ENCODE assay signal across 12 cellular contexts in genomic region chr9:136899196-136899595, GRCh38. TPM values are rescaled to one million over a fixed set of nuclear protein-coding genes. Genes with fewer than 3 reads are reported as not detected.
DNase-seq lines count a peak whose midpoint lies in the region; ATAC-seq and TF ChIP-seq lines count a peak whose summit lies in the region.
"Had no signal": no experiment of that assay in that cellular context is flagged by ENCODE, and none has a peak within 500 bp of the region (broad histone marks: within the 10 kb centered on the region; RNA-seq: fewer than 3 reads in every experiment).

No MANE protein-coding gene starts in this region.

- TF ChIP-seq CTCF in RWPE1 (conservative IDR thresholded peaks at IDR 0.05; ENCODE audit: low read depth) (no peak), spleen (IDR thresholded peaks at IDR 0.05 in 8 of 11, conservative IDR thresholded peaks at IDR 0.05 in 3 of 11) (no peak)

- H3K9me3 ChIP-seq in spleen, result no peaks in the 10 kb centered on the region

- H3K36me3 Mint-ChIP-seq in activated CD4-positive, alpha-beta T cell treated with anti-CD3 and anti-CD28 coated beads, Interleukin-2, amount 10 ng/mL, durations not matched to agents 24 days and 14 days (ENCODE audit: low read depth), result peaks cover 56% of the 10 kb centered on the region

- POLR2A ChIA-PET in RWPE1 (lab: Yijun Ruan, JAX; ENCODE audit: low non-redundant PET), result no interaction called here

- DNase-seq in activated CD4-positive, alpha-beta T cell treated with anti-CD3 and anti-CD28 coated beads, Interleukin-2, amount 10 ng/mL, durations not matched to agents 24 days and 14 days, result no peak
- no peak for DNase-seq in activated CD4-positive, alpha-beta T cell treated with anti-CD3 and anti-CD28 coated beads, Interleukin-2, amount 50 U/mL, for 4 hours
- DNase-seq in RWPE1 (ENCODE audit: low spot score) (no peak), spleen (peak; percentile 68), T1000 (lab: John Stamatoyannopoulos, UW) (no peak), T-helper 9 cell (no peak)
- DNase-seq: ACHN; activated CD8-positive, alpha-beta memory T cell treated with anti-CD3 and anti-CD28 coated beads, Interleukin-2, amount 50 U/mL, for 48 hours; erythroblast; naive B cell had no signal

- ATAC-seq in GM21619 (IDR thresholded peaks at IDR 0.05; ENCODE audit: unreplicated experiment) (peak; percentile 42), GM18868 (IDR thresholded peaks at IDR 0.05; ENCODE audit: unreplicated experiment) (no peak)

- H3K36me3 ChIP-seq in spleen, result peaks cover 0 to 86% (median 32%) of the 10 kb centered on the region in 6 donors

- H3K4me3 ChIP-seq in spleen, result no peak overlapping the region

- intact Hi-C loops in activated CD4-positive, alpha-beta T cell treated with anti-CD3 and anti-CD28 coated beads, Interleukin-2, amount 10 ng/mL, durations not matched to agents 24 days and 14 days (cut with micrococcal nuclease), result no loop called here
- intact Hi-C loops in spleen (cut with DNase I; ENCODE audit: low total_unique reads), result no loop called here

- TF ChIP-seq POLR2A in spleen (IDR thresholded peaks at IDR 0.05), result no peak

- H3K4me1 ChIP-seq in spleen, result peaks cover 34 to 86% (median 52%) of the 10 kb centered on the region in 6 donors

- peak overlapping the region; percentile 4 for H3K27ac ChIP-seq in RWPE1
- peak overlapping the region in 4 of 8 donors; percentile 5 to 87 (median 56) for H3K27ac ChIP-seq in spleen

- H3K9me3 Mint-ChIP-seq in activated CD4-positive, alpha-beta T cell treated with anti-CD3 and anti-CD28 coated beads, Interleukin-2, amount 10 ng/mL, durations not matched to agents 24 days and 14 days, result no peaks in the 10 kb centered on the region
- H3K9me3 Mint-ChIP-seq: naive B cell had no signal

- CTCF ChIA-PET in RWPE1 (lab: Yijun Ruan, JAX), result interaction anchor here (0.9 kb wide), 1 partner anchor 45 kb away, joined by 4 read pairs; no protein-coding TSS in a partner anchor

- H3K27me3 ChIP-seq in spleen (replicated peaks in 1 of 7), result no peaks in the 10 kb centered on the region

- peaks cover 53% of the 10 kb centered on the region for H3K4me1 Mint-ChIP-seq in activated CD4-positive, alpha-beta T cell treated with anti-CD3 and anti-CD28 coated beads, Interleukin-2, amount 10 ng/mL, durations not matched to agents 24 days and 14 days

- H3K27me3 Mint-ChIP-seq in activated CD4-positive, alpha-beta T cell treated with anti-CD3 and anti-CD28 coated beads, Interleukin-2, amount 10 ng/mL, durations not matched to agents 24 days and 14 days, result no peaks in the 10 kb centered on the region
- H3K27me3 Mint-ChIP-seq: naive B cell had no signal

- 60 to 80% (median 73%) methylated on average over 9 of the region's 9 CpGs for WGBS in spleen, 5 donors

- peak overlapping the region; percentile 81 for H3K27ac Mint-ChIP-seq in activated CD4-positive, alpha-beta T cell treated with anti-CD3 and anti-CD28 coated beads, Interleukin-2, amount 10 ng/mL, durations not matched to agents 24 days and 14 days

- H3K4me3 Mint-ChIP-seq in activated CD4-positive, alpha-beta T cell treated with anti-CD3 and anti-CD28 coated beads, Interleukin-2, amount 10 ng/mL, durations not matched to agents 24 days and 14 days, result no peak overlapping the region
- H3K4me3 Mint-ChIP-seq: naive B cell had no signal

RNA-seq across cellular contexts. Expression of gene TRAF2, which starts 12.9 kb away (rescaled TPM):
- 61.6 and 66.6 TPM in 2 replicates for total RNA-seq in activated CD4-positive, alpha-beta T cell treated with anti-CD3 and anti-CD28 coated beads, Interleukin-2, amount 10 ng/mL, durations not matched to agents 24 days and 14 days
- total RNA-seq in spleen, result 10 to 100 TPM; 14.9 to 49.7 (median 29.6) TPM
- 10 to 100 TPM; 13.6 to 23.1 (median 19.6) TPM for polyA plus RNA-seq in spleen

RNA-seq across cellular contexts. Expression of gene EDF1, which starts 33.1 kb away (rescaled TPM):
- total RNA-seq in activated CD4-positive, alpha-beta T cell treated with anti-CD3 and anti-CD28 coated beads, Interleukin-2, amount 10 ng/mL, durations not matched to agents 24 days and 14 days, result 378 and 380 TPM in 2 replicates
- total RNA-seq in spleen, result 100 to 1,000 TPM; 184 to 241 (median 225) TPM
- 100 to 1,000 TPM; 347 to 462 (median 441) TPM for polyA plus RNA-seq in spleen

RNA-seq across cellular contexts. Expression of gene FBXW5, which starts 45.3 kb away (rescaled TPM):
- 92.7 and 93.6 TPM in 2 replicates for total RNA-seq in activated CD4-positive, alpha-beta T cell treated with anti-CD3 and anti-CD28 coated beads, Interleukin-2, amount 10 ng/mL, durations not matched to agents 24 days and 14 days
- total RNA-seq in spleen, result 100 to 1,000 TPM in 6 of 7 donors, 10 to 100 TPM in 1; 97.6 to 170 (median 105) TPM
- polyA plus RNA-seq in spleen, result 100 to 1,000 TPM in 2 of 3 donors, 10 to 100 TPM in 1; 90.8 to 154 (median 123) TPM

RNA-seq across cellular contexts. Expression of gene C8G, which starts 45.8 kb away (rescaled TPM):
- 0.69 and 1.7 TPM in 2 replicates for total RNA-seq in activated CD4-positive, alpha-beta T cell treated with anti-CD3 and anti-CD28 coated beads, Interleukin-2, amount 10 ng/mL, durations not matched to agents 24 days and 14 days
- total RNA-seq in spleen, result 1 to 10 TPM in 6 of 7 donors, not detected in 1; 2.3 to 7.4 (median 3.8) TPM
- polyA plus RNA-seq in spleen, result 1 to 10 TPM; 3.2 to 4.3 (median 3.7) TPM

RNA-seq across cellular contexts. Expression of gene MAMDC4, which starts 47.0 kb away (rescaled TPM):
- total RNA-seq in activated CD4-positive, alpha-beta T cell treated with anti-CD3 and anti-CD28 coated beads, Interleukin-2, amount 10 ng/mL, durations not matched to agents 24 days and 14 days, result 24.7 and 30.1 TPM in 2 replicates
- total RNA-seq in spleen, result 10 to 100 TPM in 5 of 7 donors, 1 to 10 TPM in 2; 5.4 to 20.8 (median 11.3) TPM
- 10 to 100 TPM in 2 of 3 donors, 1 to 10 TPM in 1; 4.9 to 32.0 (median 12.7) TPM for polyA plus RNA-seq in spleen
